In genomic region chr3:115270849-115271248, GRCh38 we compare ENCODE assay signal across 23 cellular contexts.
"Had no signal": no experiment of that assay in that cellular context is flagged by ENCODE, and none has a peak within 500 bp of the region (broad histone marks: within the 10 kb centered on the region; RNA-seq: fewer than 3 reads in every experiment).

No MANE protein-coding gene starts in this region.

- H3K27ac ChIP-seq: lower lobe of right lung, upper lobe of right lung had no signal

- H3K4me3 Mint-ChIP-seq: activated B cell treated with CpG ODN at 0.5 μM for 24 hours; activated CD4-positive, alpha-beta T cell treated with anti-CD3 and anti-CD28 coated beads for 36 hours; activated naive CD8-positive, alpha-beta T cell treated with anti-CD3 and anti-CD28 coated beads, Interleukin-2, amount 10 ng/mL, durations not matched to agents 7 days and 5 days; activated T-cell treated with anti-CD3 and anti-CD28 coated beads, Interleukin-2, amount 50 U/mL, for 4 hours; immature natural killer cell; nephron progenitor cell had no signal

- H3K4me1 Mint-ChIP-seq: activated B cell treated with CpG ODN at 0.5 μM for 24 hours; activated CD4-positive, alpha-beta T cell treated with anti-CD3 and anti-CD28 coated beads for 36 hours; activated naive CD8-positive, alpha-beta T cell treated with anti-CD3 and anti-CD28 coated beads, Interleukin-2, amount 10 ng/mL, durations not matched to agents 7 days and 5 days; immature natural killer cell; nephron progenitor cell had no signal

- H3K4me1 ChIP-seq: lower lobe of right lung, upper lobe of right lung had no signal

- H3K9me3 Mint-ChIP-seq: activated B cell treated with CpG ODN at 0.5 μM for 24 hours; activated naive CD8-positive, alpha-beta T cell treated with anti-CD3 and anti-CD28 coated beads, Interleukin-2, amount 10 ng/mL, durations not matched to agents 7 days and 5 days; activated T-cell treated with anti-CD3 and anti-CD28 coated beads, Interleukin-2, amount 50 U/mL, for 4 hours; activated T-helper 2 cell treated with anti-CD3 and anti-CD28 coated beads, Interferon-gamma antibody, Interleukin-2, Interleukin-4, amounts not matched to agents 10 μg/mL and 5 μg/mL and 100 μg/mL, durations not matched to agents 14 hours and 24 hours and 36 hours; immature natural killer cell; nephron progenitor cell had no signal

- H3K27me3 ChIP-seq: upper lobe of right lung had no signal

- H3K4me3 ChIP-seq: lower lobe of right lung, mucosa of descending colon, upper lobe of right lung had no signal

- H3K36me3 Mint-ChIP-seq: activated naive CD8-positive, alpha-beta T cell treated with anti-CD3 and anti-CD28 coated beads, Interleukin-2, amount 10 ng/mL, durations not matched to agents 7 days and 5 days; immature natural killer cell had no signal

- H3K36me3 ChIP-seq: lower lobe of right lung, upper lobe of right lung had no signal

- ATAC-seq: activated CD4-positive, alpha-beta T cell treated with anti-CD3 and anti-CD28 coated beads for 36 hours; activated T-cell treated with anti-CD3 and anti-CD28 coated beads, Interleukin-2, amount 50 U/mL, for 4 hours; esophagus mucosa; left lobe of liver; lower lobe of right lung; mucosa of descending colon; upper lobe of right lung had no signal

- H3K9me3 ChIP-seq: lower lobe of right lung, mucosa of descending colon, upper lobe of right lung had no signal

- H3K27me3 Mint-ChIP-seq: activated CD4-positive, alpha-beta T cell treated with anti-CD3 and anti-CD28 coated beads for 36 hours had no signal

- DNase-seq: activated B cell treated with CpG ODN at 0.5 μM for 24 hours; activated CD4-positive, alpha-beta T cell treated with anti-CD3 and anti-CD28 coated beads for 36 hours; activated CD4-positive, alpha-beta T cell treated with anti-CD3 and anti-CD28 coated beads, Interleukin-2, amount 50 U/mL, for 4 hours; activated CD8-positive, alpha-beta memory T cell treated with anti-CD3 and anti-CD28 coated beads for 24 hours; activated CD8-positive, alpha-beta memory T cell treated with anti-CD3 and anti-CD28 coated beads, Interleukin-2, amount 50 U/mL, for 48 hours; activated naive CD4-positive, alpha-beta T cell; activated naive CD8-positive, alpha-beta T cell treated with anti-CD3 and anti-CD28 coated beads, Interleukin-2, amount 10 ng/mL, durations not matched to agents 7 days and 5 days; activated T-cell treated with anti-CD3 and anti-CD28 coated beads, Interleukin-2, amount 50 U/mL, for 4 hours; amniotic stem cell; effector CD8-positive, alpha-beta T cell; foreskin melanocyte; immature natural killer cell; lower lobe of right lung; mesendoderm; mucosa of descending colon; nephron progenitor cell; stimulated activated CD4-positive, alpha-beta T cell treated with anti-CD3 and anti-CD28 coated beads, Interleukin-4, amount 100 ng/mL, for 1 hour; stimulated activated naive CD4-positive, alpha-beta T cell; T-helper 1 cell; upper lobe of right lung had no signal

- H3K27ac Mint-ChIP-seq: activated B cell treated with CpG ODN at 0.5 μM for 24 hours; activated CD4-positive, alpha-beta T cell treated with anti-CD3 and anti-CD28 coated beads for 36 hours; activated naive CD8-positive, alpha-beta T cell treated with anti-CD3 and anti-CD28 coated beads, Interleukin-2, amount 10 ng/mL, durations not matched to agents 7 days and 5 days; activated T-helper 2 cell treated with anti-CD3 and anti-CD28 coated beads, Interferon-gamma antibody, Interleukin-2, Interleukin-4, amounts not matched to agents 10 μg/mL and 5 μg/mL and 100 μg/mL, durations not matched to agents 14 hours and 24 hours and 36 hours; immature natural killer cell; nephron progenitor cell had no signal
